8 cellular contexts compared by ENCODE assay signal in the genomic region with DNA sequence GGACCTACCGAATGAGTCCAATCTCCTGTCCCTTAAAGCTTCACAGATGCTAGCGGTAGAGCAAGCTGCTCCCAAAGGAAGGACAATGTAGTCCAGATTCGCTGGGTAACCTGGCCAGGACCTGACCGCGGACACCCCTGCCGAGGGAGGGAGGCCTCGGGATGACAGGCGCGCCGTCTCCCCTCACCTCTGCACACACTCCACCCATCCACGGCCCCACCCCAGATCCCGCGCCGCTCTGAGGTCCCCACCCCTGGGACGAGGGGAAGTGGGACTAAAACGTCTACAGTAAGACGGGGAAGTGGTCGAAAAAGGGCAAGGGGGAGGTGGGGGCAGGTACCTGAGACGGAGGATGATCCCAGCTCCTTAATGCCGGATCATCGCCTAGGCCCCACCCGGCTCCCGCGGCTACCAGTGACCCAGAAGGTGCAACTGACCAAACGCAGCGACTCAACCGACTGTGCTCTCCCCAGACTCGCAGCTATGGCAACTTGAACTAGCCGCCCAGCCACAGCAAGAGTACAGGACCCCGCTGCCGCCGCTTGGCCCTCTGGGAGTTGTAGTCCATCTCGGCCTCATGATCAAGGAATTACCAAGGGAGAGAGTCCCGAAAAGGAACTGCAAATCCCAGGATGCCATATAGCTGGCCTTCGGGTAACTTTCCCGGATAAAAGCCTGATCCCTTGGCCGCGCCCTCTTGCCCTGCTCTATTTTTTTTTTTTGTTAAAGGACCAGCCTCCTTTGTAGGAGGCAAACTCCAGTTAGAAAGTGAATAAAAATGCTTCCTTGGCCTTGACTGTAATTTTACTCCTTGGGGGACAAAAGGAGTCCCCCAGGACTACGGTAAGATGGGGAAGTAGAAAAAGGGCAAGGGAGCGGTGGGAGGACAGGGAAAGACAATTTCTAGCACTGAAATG. TPM values are rescaled to one million over a fixed set of nuclear protein-coding genes. Genes with fewer than 3 reads are reported as not detected.
DNase-seq lines count a peak whose midpoint lies in the region; ATAC-seq and TF ChIP-seq lines count a peak whose summit lies in the region.

CEP128 (minus strand) TSS at position 498 of the 917 bp plus-strand sequence.

- WGBS in heart right ventricle, 2 donors, result 1 to 2% methylated on average over 40 of the region's 40 CpGs
- 1 to 2% methylated on average over 35 to 40 of the region's 40 CpGs for WGBS in upper lobe of left lung, 2 donors

- TF ChIP-seq CTCF in GM13977 (IDR thresholded peaks at IDR 0.05; ENCODE audit: extremely low read depth, insufficient read depth, missing control alignments) (no peak), heart right ventricle (IDR thresholded peaks at IDR 0.05) (no peak), upper lobe of left lung (IDR thresholded peaks at IDR 0.05) (no peak)

- peak in 1 of 4 donors; percentile 24 for TF ChIP-seq POLR2A in upper lobe of left lung (IDR thresholded peaks at IDR 0.05)

- intact Hi-C loops in T-helper 1 cell treated with Interleukin-12 subunit alpha and Interleukin-12 subunit beta and Interleukin-4 antibody, amounts not matched to agents 30 ng/mL and 1 ng/mL, for 36 hours (cut with micrococcal nuclease), result loop anchor here (1.0 to 2.0 kb wide), 8 partner anchors 10 to 592 kb away; partner anchors contain the start of gene SEL1L
- intact Hi-C loops in heart right ventricle (cut with DNase I), result no loop called here
- intact Hi-C loops in posterior cingulate gyrus (cut with DNase I), result no loop called here

- peak; percentile 99 for ATAC-seq in HG02852 (IDR thresholded peaks at IDR 0.05; ENCODE audit: unreplicated experiment)
- peak; percentile 100 for ATAC-seq in heart right ventricle
- peak; percentile 100 for ATAC-seq in upper lobe of left lung (ENCODE audit: low FRiP score in 2 of 2)

- no peak for TF ChIP-seq EP300 in upper lobe of left lung (IDR thresholded peaks at IDR 0.05)

- peak within 1 kb of the TSS in 8 of 10 donors; percentile 15 to 84 (median 56) for H3K27ac ChIP-seq in heart right ventricle
- peak within 1 kb of the TSS in 3 of 4 donors; percentile 59 to 73 (median 72) for H3K27ac ChIP-seq in upper lobe of left lung

- H3K4me3 ChIP-seq in heart right ventricle (peak within 1 kb of the TSS; percentile 52 to 87 (median 72)), upper lobe of left lung (peak within 1 kb of the TSS; percentile 70 to 84 (median 75))

- peaks cover 0 to 10% (median 2%) of the 10 kb centered on the region in 7 donors for H3K27me3 ChIP-seq in heart right ventricle
- no peaks in the 10 kb centered on the region for H3K27me3 ChIP-seq in upper lobe of left lung

- DNase-seq in GM13977 (ENCODE audit: low spot score), result peak; percentile 82
- peak; percentile 92 for DNase-seq in NCI-H1436 treated with DMSO at 0.1 percent for 48 hours (lab: John Stamatoyannopoulos, UW)
- peak; percentile 98 for DNase-seq in amniotic epithelial cell (ENCODE audit: low read depth)
- DNase-seq in heart right ventricle, result peak; percentile 94 to 98
- DNase-seq in posterior cingulate gyrus, result peak; percentile 93 to 99 (median 97)
- DNase-seq in upper lobe of left lung, result peak; percentile 93 to 96

- H3K36me3 ChIP-seq in heart right ventricle (no peaks in the 10 kb centered on the region), upper lobe of left lung (no peaks in the 10 kb centered on the region)

- no peaks in the 10 kb centered on the region for H3K9me3 ChIP-seq in heart right ventricle
- no peaks in the 10 kb centered on the region for H3K9me3 ChIP-seq in upper lobe of left lung

- in situ Hi-C loops in GM13977 (cut with MboI; ENCODE audit: low pct_unique_long_range_greater_than_20kb, low sequenced_read_pairs, unreplicated experiment), result no loop called here

- H3K4me1 ChIP-seq in heart right ventricle, result peaks cover 0 to 22% (median 12%) of the 10 kb centered on the region in 9 donors
- H3K4me1 ChIP-seq in upper lobe of left lung, result peaks cover 4 to 16% (median 8%) of the 10 kb centered on the region in 4 donors

RNA-seq across cellular contexts. Expression of gene CEP128, which starts in this region (rescaled TPM):
- total RNA-seq in T-helper 1 cell treated with Interleukin-12 subunit alpha and Interleukin-12 subunit beta and Interleukin-4 antibody, amounts not matched to agents 30 ng/mL and 1 ng/mL, for 36 hours, result 22.8 and 26.9 TPM in 2 replicates
- total RNA-seq in heart right ventricle, result 1 to 10 TPM; 2.1 to 4.9 (median 3.8) TPM
- polyA plus RNA-seq in heart right ventricle, result 1 to 10 TPM in 1 of 2 donors, under 1 TPM in 1; 0.93 to 2.2 TPM
- total RNA-seq in upper lobe of left lung, result 10 to 100 TPM in 2 of 6 donors, 1 to 10 TPM in 4; 5.7 to 31.7 (median 7.5) TPM

Comparison
In these comparisons a context has a peak if more than half of its experiments do, and no peak if none do; other contexts are left out.
1. Peak in every context shown above with its lines: DNase-seq, ATAC-seq, H3K4me3 ChIP-seq and H3K27ac ChIP-seq.